8 cellular contexts compared by ENCODE assay signal in the genomic region with DNA sequence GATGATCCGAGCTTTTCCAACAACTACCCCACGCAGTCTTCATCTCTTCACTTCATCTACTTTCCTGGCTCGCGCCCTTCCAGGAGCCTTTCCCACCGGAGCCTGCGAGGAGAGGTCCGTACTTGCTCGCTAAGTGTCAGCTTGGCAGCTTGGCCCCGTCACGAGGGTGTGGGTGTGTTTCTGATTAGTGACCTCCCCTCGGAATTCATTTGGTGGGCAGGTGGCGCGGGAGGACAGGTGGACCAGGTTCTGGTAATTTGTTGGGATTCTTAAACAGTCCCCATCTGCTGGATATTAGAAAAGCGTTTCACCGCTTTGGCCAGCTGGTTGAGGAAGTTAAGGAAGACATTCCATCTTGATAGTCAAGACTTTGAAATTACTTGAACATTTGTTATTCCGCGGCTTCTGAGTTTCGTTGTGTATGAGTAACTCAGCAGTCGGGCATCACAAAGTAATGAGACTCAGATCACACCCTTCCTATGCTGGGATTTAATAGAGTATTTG. TPM values are rescaled to one million over a fixed set of nuclear protein-coding genes. Genes with fewer than 3 reads are reported as not detected.
DNase-seq lines count a peak whose midpoint lies in the region; ATAC-seq, FAIRE-seq and TF ChIP-seq lines count a peak whose summit lies in the region.

No MANE protein-coding gene starts in this region.

- intact Hi-C loops in activated CD8-positive, alpha-beta T cell treated with anti-CD3 and anti-CD28 coated beads for 36 hours (cut with micrococcal nuclease) = no loop called here

- POLR2A ChIA-PET in activated CD8-positive, alpha-beta T cell treated with anti-CD3 and anti-CD28 coated beads for 36 hours (lab: Charles Lee) = interaction anchor here (1.1 to 1.6 kb wide), 4 partner anchors 8 to 686 kb away, joined by 4 to 8 read pairs (median 4); a partner anchor contains a TSS

- H3K4me1 ChIP-seq in muscle layer of duodenum (ENCODE audit: control insufficient read depth in 1 of 2, insufficient read depth in 2 of 2, low read length in 2 of 2) = peaks cover 13 to 18% of the 10 kb centered on the region in 2 donors

- no peaks in the 10 kb centered on the region; the same call in 1 of the 2 replicates for H3K27me3 Mint-ChIP-seq in HFFc6 (ENCODE audit: insufficient read depth)
- no peaks in the 10 kb centered on the region for H3K27me3 Mint-ChIP-seq in activated CD8-positive, alpha-beta T cell treated with anti-CD3 and anti-CD28 coated beads for 36 hours
- H3K27me3 Mint-ChIP-seq in stimulated activated memory B cell treated with anti-CD40 and anti-IgM and Interleukin-4, amounts not matched to agents 10 μg/mL and 1 μg/mL and 100 μg/mL, for 72 hours = no peaks in the 10 kb centered on the region

- DNase-seq in GM12892 (ENCODE audit: insufficient read length) (no peak), HFFc6 (peak; percentile 20), NCI-H2029 treated with DMSO at 0.1 percent for 48 hours (lab: John Stamatoyannopoulos, UW) (peak; percentile 15), epithelial cell of esophagus (ENCODE audit: low read depth) (peak; percentile 74), DMS153 (lab: John Stamatoyannopoulos, UW) (no peak)
- peak; percentile 78 for DNase-seq in activated CD8-positive, alpha-beta T cell treated with anti-CD3 and anti-CD28 coated beads for 36 hours

- H3K4me3 Mint-ChIP-seq in HFFc6 = peak overlapping the region; percentile 100
- peak overlapping the region; percentile 99 for H3K4me3 Mint-ChIP-seq in activated CD8-positive, alpha-beta T cell treated with anti-CD3 and anti-CD28 coated beads for 36 hours
- peak overlapping the region; percentile 90 for H3K4me3 Mint-ChIP-seq in stimulated activated memory B cell treated with anti-CD40 and anti-IgM and Interleukin-4, amounts not matched to agents 10 μg/mL and 1 μg/mL and 100 μg/mL, for 72 hours

- H3K27me3 ChIP-seq in muscle layer of duodenum (ENCODE audit: low read depth, low read length) = no peaks in the 10 kb centered on the region

- peak overlapping the region; percentile 90 for H3K4me3 ChIP-seq in epithelial cell of esophagus (ENCODE audit: low read length)
- H3K4me3 ChIP-seq in muscle layer of duodenum (ENCODE audit: low read depth in 1 of 2, low read length in 2 of 2) = peak overlapping the region; percentile 89 to 95

- TF ChIP-seq CTCF in HFFc6 (IDR thresholded peaks at IDR 0.05) = no peak
- no peak for TF ChIP-seq CTCF in activated CD8-positive, alpha-beta T cell treated with anti-CD3 and anti-CD28 coated beads for 36 hours (IDR thresholded peaks at IDR 0.05)
- no peak for TF ChIP-seq CTCF in epithelial cell of esophagus (IDR thresholded peaks at IDR 0.05; ENCODE audit: insufficient read depth, low read depth, low read length, missing control alignments)

- FAIRE-seq in GM12892 (lab: Jason Lieb, UNC) = peak; percentile 82

- peak; percentile 46; the same call in 1 of the 2 replicates for TF ChIP-seq POLR2A in GM12892 (IDR thresholded peaks at IDR 0.05; ENCODE audit: low read depth, low read length)

- H3K27ac ChIP-seq in muscle layer of duodenum (ENCODE audit: low read length) = peak overlapping the region; percentile 96

- H3K27ac Mint-ChIP-seq in HFFc6 = peak overlapping the region; percentile 99
- peak overlapping the region; percentile 100 for H3K27ac Mint-ChIP-seq in activated CD8-positive, alpha-beta T cell treated with anti-CD3 and anti-CD28 coated beads for 36 hours
- peak overlapping the region; percentile 97 for H3K27ac Mint-ChIP-seq in stimulated activated memory B cell treated with anti-CD40 and anti-IgM and Interleukin-4, amounts not matched to agents 10 μg/mL and 1 μg/mL and 100 μg/mL, for 72 hours

- CTCF ChIA-PET in activated CD8-positive, alpha-beta T cell treated with anti-CD3 and anti-CD28 coated beads for 36 hours (lab: Charles Lee) = interaction anchor here (1.4 kb wide), 1 partner anchor 9 kb away, joined by 5 read pairs; no protein-coding TSS in a partner anchor

- peak; percentile 21 for ATAC-seq in activated CD8-positive, alpha-beta T cell treated with anti-CD3 and anti-CD28 coated beads for 36 hours
- ATAC-seq in stimulated activated memory B cell treated with anti-CD40 and anti-IgM and Interleukin-4, amounts not matched to agents 10 μg/mL and 1 μg/mL and 100 μg/mL, for 72 hours = peak; percentile 52

- H3K9me3 Mint-ChIP-seq in HFFc6 = no peaks in the 10 kb centered on the region
- no peaks in the 10 kb centered on the region for H3K9me3 Mint-ChIP-seq in activated CD8-positive, alpha-beta T cell treated with anti-CD3 and anti-CD28 coated beads for 36 hours
- H3K9me3 Mint-ChIP-seq in stimulated activated memory B cell treated with anti-CD40 and anti-IgM and Interleukin-4, amounts not matched to agents 10 μg/mL and 1 μg/mL and 100 μg/mL, for 72 hours = no peaks in the 10 kb centered on the region

- peaks cover 7 to 11% of the 10 kb centered on the region in 2 donors for H3K36me3 ChIP-seq in muscle layer of duodenum (ENCODE audit: control insufficient read depth in 1 of 2, insufficient read depth in 2 of 2, low read length in 2 of 2)

- H3K9me3 ChIP-seq in muscle layer of duodenum (ENCODE audit: control insufficient read depth in 1 of 2, low read length in 2 of 2) = no peaks in the 10 kb centered on the region

- H3K4me1 Mint-ChIP-seq in HFFc6 (ENCODE audit: low read depth) = peaks cover 31% of the 10 kb centered on the region
- peaks cover 38% of the 10 kb centered on the region for H3K4me1 Mint-ChIP-seq in activated CD8-positive, alpha-beta T cell treated with anti-CD3 and anti-CD28 coated beads for 36 hours (ENCODE audit: low read depth)
- H3K4me1 Mint-ChIP-seq in stimulated activated memory B cell treated with anti-CD40 and anti-IgM and Interleukin-4, amounts not matched to agents 10 μg/mL and 1 μg/mL and 100 μg/mL, for 72 hours = peaks cover 29% of the 10 kb centered on the region

- peaks cover 27% of the 10 kb centered on the region for H3K36me3 Mint-ChIP-seq in HFFc6 (ENCODE audit: low read depth)
- peaks cover 35% of the 10 kb centered on the region for H3K36me3 Mint-ChIP-seq in activated CD8-positive, alpha-beta T cell treated with anti-CD3 and anti-CD28 coated beads for 36 hours (ENCODE audit: low read depth)
- peaks cover 21% of the 10 kb centered on the region for H3K36me3 Mint-ChIP-seq in stimulated activated memory B cell treated with anti-CD40 and anti-IgM and Interleukin-4, amounts not matched to agents 10 μg/mL and 1 μg/mL and 100 μg/mL, for 72 hours

RNA-seq across cellular contexts. Expression of a gene that starts 0.5 kb away (rescaled TPM):
- 54.7 TPM for polyA plus RNA-seq in GM12892 (2012; ENCODE audit: missing spikeins)
- 10 to 100 TPM; 62.9 to 75.2 (median 69.0) TPM for total RNA-seq in HFFc6 (2021; fragmentation: NEBNext Ultra II Directional; extraction: Animal tissue kit (Norgen Biotek cat#: 25700))
- 10 to 100 TPM; 45.6 to 46.2 TPM for total RNA-seq in activated CD8-positive, alpha-beta T cell treated with anti-CD3 and anti-CD28 coated beads for 36 hours

Comparison
In these comparisons a context has a peak if more than half of its experiments do, and no peak if none do; other contexts are left out.
1. DNase-seq: peak in HFFc6 (single experiment), NCI-H2029 treated with DMSO at 0.1 percent for 48 hours (single experiment), activated CD8-positive, alpha-beta T cell treated with anti-CD3 and anti-CD28 coated beads for 36 hours (single experiment) and epithelial cell of esophagus (single experiment); none in GM12892 (single experiment) and DMS153 (single experiment).
2. Peak in every context shown above with its lines, with median percentiles within 50 percentile points of each other: H3K27ac Mint-ChIP-seq and H3K4me3 Mint-ChIP-seq.